In the genomic region with DNA sequence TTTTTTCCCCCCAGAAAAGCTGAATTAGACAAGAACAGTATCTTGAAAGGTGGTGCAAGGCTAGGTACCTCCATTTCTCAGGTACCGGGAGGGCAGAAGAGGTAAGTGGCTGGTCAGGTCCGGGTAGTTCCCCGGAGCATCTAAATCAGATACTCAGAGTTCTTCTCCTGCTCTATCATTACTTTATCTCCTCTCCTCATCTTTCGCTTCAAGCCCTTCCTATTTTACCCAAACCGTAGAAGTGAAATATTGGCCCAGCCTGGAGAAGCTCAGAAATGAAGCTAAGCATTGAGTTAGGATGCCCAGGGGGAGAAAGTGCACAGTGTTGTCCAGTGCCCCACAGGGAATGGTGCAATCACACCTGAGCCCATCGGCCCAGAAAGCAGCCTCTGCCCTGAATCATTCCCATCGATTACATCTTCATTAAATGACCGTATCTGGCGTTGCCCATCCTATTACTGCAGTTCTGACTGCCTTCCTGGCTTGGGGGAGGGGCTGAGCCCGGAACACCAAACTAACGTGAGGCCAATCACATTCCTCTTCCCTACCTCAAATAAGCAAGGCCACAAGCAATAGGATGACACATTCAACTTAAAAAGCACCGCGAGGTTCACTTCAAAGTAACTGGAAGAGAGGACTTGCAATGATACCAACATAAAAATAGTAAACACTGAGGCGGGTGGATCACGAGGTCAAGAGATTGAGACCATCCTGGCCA, we compare ENCODE assay signal across 20 cellular contexts.
DNase-seq lines count a peak whose midpoint lies in the region; TF ChIP-seq lines count a peak whose summit lies in the region.
"Had no signal": no experiment of that assay in that cellular context is flagged by ENCODE, and none has a peak within 500 bp of the region (broad histone marks: within the 10 kb centered on the region; RNA-seq: fewer than 3 reads in every experiment).

No MANE protein-coding gene starts in this region.

- H3K36me3 Mint-ChIP-seq in HFFc6 (ENCODE audit: low read depth) (peaks cover 75% of the 10 kb centered on the region), brain (peaks cover 60% of the 10 kb centered on the region)
- H3K36me3 Mint-ChIP-seq: stimulated activated naive B cell treated with anti-CD40 and anti-IgM and Interleukin-4, amounts not matched to agents 10 μg/mL and 1 μg/mL and 100 μg/mL, for 72 hours had no signal

- H3K9me3 Mint-ChIP-seq in HFFc6 (peaks cover 6% of the 10 kb centered on the region; the same call in 1 of the 2 replicates), brain (no peaks in the 10 kb centered on the region)
- H3K9me3 Mint-ChIP-seq: CD4-positive, alpha-beta T cell; stimulated activated naive B cell treated with anti-CD40 and anti-IgM and Interleukin-4, amounts not matched to agents 10 μg/mL and 1 μg/mL and 100 μg/mL, for 72 hours had no signal

- H3K4me3 Mint-ChIP-seq in HFFc6 (peak overlapping the region; percentile 94), brain (peak overlapping the region in 4 of 5 experiments; percentile 29 to 75 (median 45))
- H3K4me3 Mint-ChIP-seq: CD4-positive, alpha-beta T cell; stimulated activated naive B cell treated with anti-CD40 and anti-IgM and Interleukin-4, amounts not matched to agents 10 μg/mL and 1 μg/mL and 100 μg/mL, for 72 hours had no signal

- H3K27ac Mint-ChIP-seq in HFFc6, result peak overlapping the region; percentile 44; the same call in 1 of the 2 replicates
- peak overlapping the region; percentile 29 to 86 (median 62) for H3K27ac Mint-ChIP-seq in brain
- H3K27ac Mint-ChIP-seq: CD4-positive, alpha-beta T cell; stimulated activated naive B cell treated with anti-CD40 and anti-IgM and Interleukin-4, amounts not matched to agents 10 μg/mL and 1 μg/mL and 100 μg/mL, for 72 hours had no signal

- intact Hi-C loops in cardiac septum (cut with DNase I), result no loop called here

- H3K4me1 Mint-ChIP-seq in HFFc6 (ENCODE audit: low read depth), result peaks cover 81% of the 10 kb centered on the region
- H3K4me1 Mint-ChIP-seq in brain, result peaks cover 71% of the 10 kb centered on the region

- no peaks in the 10 kb centered on the region for H3K9me3 ChIP-seq in MG63
- H3K9me3 ChIP-seq: thoracic aorta had no signal

- no peaks in the 10 kb centered on the region for H3K27me3 ChIP-seq in MG63

- DNase-seq in HFFc6 (no peak), midbrain (lab: John Stamatoyannopoulos, UW) (peak; percentile 13), MG63 (no peak), anterior cingulate cortex (lab: John Stamatoyannopoulos, UW) (no peak), cardiac septum (ENCODE audit: low spot score) (no peak), cerebellum (ENCODE audit: low spot score) (no peak)
- DNase-seq: activated CD4-positive, alpha-beta T cell treated with anti-CD3 and anti-CD28 coated beads for 4 hours; activated CD8-positive, alpha-beta memory T cell treated with anti-CD3 and anti-CD28 coated beads for 24 hours; activated T-cell treated with anti-CD3 and anti-CD28 coated beads, Interleukin-2, amount 50 U/mL, for 1 hour; CD4-positive, alpha-beta T cell; kidney glomerular epithelial cell; mammary epithelial cell; NCI-H1417; NCI-H446; OCI-M1; stimulated activated CD4-positive, alpha-beta T cell treated with anti-CD3 and anti-CD28 coated beads, Interleukin-4, amount 100 ng/mL, for 1 hour; stimulated activated naive B cell treated with anti-CD40 and anti-IgM and Interleukin-4, amounts not matched to agents 10 μg/mL and 1 μg/mL and 100 μg/mL, for 72 hours; T1000 had no signal

- peaks cover 2% of the 10 kb centered on the region for H3K27me3 Mint-ChIP-seq in HFFc6 (ENCODE audit: insufficient read depth)
- no peaks in the 10 kb centered on the region for H3K27me3 Mint-ChIP-seq in brain

- TF ChIP-seq CTCF in HFFc6 (IDR thresholded peaks at IDR 0.05) (no peak), brain (conservative IDR thresholded peaks at IDR 0.05) (no peak)

- peaks cover 3% of the 10 kb centered on the region; the same call in 1 of the 2 replicates for H3K36me3 ChIP-seq in MG63

- H3K4me3 ChIP-seq in MG63, result no peak overlapping the region
- H3K4me3 ChIP-seq: thoracic aorta had no signal
